Comparison of ENCODE assay signal across 8 cellular contexts in genomic region chr19:46659151-46660007, GRCh38. TPM values are rescaled to one million over a fixed set of nuclear protein-coding genes. Genes with fewer than 3 reads are reported as not detected.
DNase-seq lines count a peak whose midpoint lies in the region; ATAC-seq and TF ChIP-seq lines count a peak whose summit lies in the region.

No MANE protein-coding gene starts in this region.

- no peaks in the 10 kb centered on the region for H3K36me3 ChIP-seq in HUES48 (ENCODE audit: control insufficient read depth, insufficient read depth, low read length)
- H3K36me3 ChIP-seq in ascending aorta: peaks cover 4 to 10% of the 10 kb centered on the region in 2 donors
- no peaks in the 10 kb centered on the region for H3K36me3 ChIP-seq in testis (ENCODE audit: low read depth, missing control alignments)

- H3K4me3 ChIP-seq in AG09309 (ENCODE audit: control insufficient read depth, low read depth, low read length): peak overlapping the region; percentile 54
- H3K4me3 ChIP-seq in HUES48 (ENCODE audit: low read depth, low read length): peak overlapping the region; percentile 60
- H3K4me3 ChIP-seq in ascending aorta: peak overlapping the region; percentile 70 to 96
- H3K4me3 ChIP-seq in testis: peak overlapping the region; percentile 62 to 78

- ATAC-seq in GM21619 (IDR thresholded peaks at IDR 0.05; ENCODE audit: unreplicated experiment): no peak

- WGBS in testis, 2 donors: 2% methylated on average over 16 to 28 of the region's 28 CpGs

- H3K27ac ChIP-seq in HUES48 (ENCODE audit: low read depth, low read length) (no peak overlapping the region), ascending aorta (peak overlapping the region; percentile 87 to 96), testis (peak overlapping the region; percentile 59 to 63)

- intact Hi-C loops in ascending aorta (cut with DNase I) (no loop called here), testis (cut with DNase I; ENCODE audit: low total_unique reads) (no loop called here)

- H3K9ac ChIP-seq in HUES48 (ENCODE audit: low read depth, low read length): no peak overlapping the region

- DNase-seq in AG09309 (ENCODE audit: low read depth) (no peak), ascending aorta (ENCODE audit: low spot score in 2 of 2) (peak; percentile 25 to 73), left kidney (ENCODE audit: low read depth, low spot score) (peak; percentile 90), testis (peak; percentile 46), NCI-H774 (lab: John Stamatoyannopoulos, UW) (no peak), LoVo (ENCODE audit: low spot score) (no peak)

- no peak for TF ChIP-seq POLR2A in testis (IDR thresholded peaks at IDR 0.05)

- H3K9me3 ChIP-seq in HUES48 (ENCODE audit: control insufficient read depth, insufficient read depth, low read length) (no peaks in the 10 kb centered on the region), ascending aorta (no peaks in the 10 kb centered on the region), testis (no peaks in the 10 kb centered on the region)

- TF ChIP-seq CTCF in AG09309 (IDR thresholded peaks at IDR 0.05; ENCODE audit: control insufficient read depth, insufficient read depth, low read depth, low read length, missing control alignments) (no peak), ascending aorta (IDR thresholded peaks at IDR 0.05) (no peak), testis (IDR thresholded peaks at IDR 0.05) (no peak)

- H3K4me1 ChIP-seq in HUES48 (ENCODE audit: control insufficient read depth, insufficient read depth, low read length) (peaks cover 19% of the 10 kb centered on the region), ascending aorta (peaks cover 15 to 23% of the 10 kb centered on the region in 2 donors), testis (peaks cover 22% of the 10 kb centered on the region)

- H3K27me3 ChIP-seq in HUES48 (ENCODE audit: control insufficient read depth, insufficient read depth, low read length) (peaks cover 9% of the 10 kb centered on the region), ascending aorta (no peaks in the 10 kb centered on the region), testis (no peaks in the 10 kb centered on the region)

RNA-seq across cellular contexts. Expression of gene DACT3, which starts 1.6 kb away (rescaled TPM):
- total RNA-seq in ascending aorta (104 TPM), testis (10 to 100 TPM; 17.2 to 30.6 TPM)
- 19.8 TPM for polyA plus RNA-seq in testis (ENCODE audit: insufficient read depth, low read depth, low replicate concordance)

RNA-seq across cellular contexts. Expression of gene GNG8, which starts 23.4 kb away (rescaled TPM):
- total RNA-seq in ascending aorta: not detected
- not detected for total RNA-seq in testis
- polyA plus RNA-seq in testis (ENCODE audit: insufficient read depth, low read depth, low replicate concordance): not detected

RNA-seq across cellular contexts. Expression of gene PTGIR, which starts 34.5 kb away (rescaled TPM):
- total RNA-seq in ascending aorta (120 TPM), testis (under 1 TPM; 0.63 to 0.87 TPM)
- 1.0 TPM for polyA plus RNA-seq in testis (ENCODE audit: insufficient read depth, low read depth, low replicate concordance)

RNA-seq across cellular contexts. Expression of gene PRKD2, which starts 57.5 kb away (rescaled TPM):
- 101 TPM for total RNA-seq in ascending aorta
- total RNA-seq in testis: 10 to 100 TPM; 25.6 to 35.4 TPM
- polyA plus RNA-seq in testis (ENCODE audit: insufficient read depth, low read depth, low replicate concordance): 22.6 TPM

RNA-seq across cellular contexts. Expression of gene CALM3, which starts 58.2 kb away (rescaled TPM):
- 159 TPM for total RNA-seq in ascending aorta
- total RNA-seq in testis: 100 to 1,000 TPM; 357 to 380 TPM
- polyA plus RNA-seq in testis (ENCODE audit: insufficient read depth, low read depth, low replicate concordance): 889 TPM

Comparison
In these comparisons a context has a peak if more than half of its experiments do, and no peak if none do; other contexts are left out.
1. DNase-seq: peak in ascending aorta (2 of 2), left kidney (single experiment) and testis (single experiment); none in AG09309 (single experiment), NCI-H774 (single experiment) and LoVo (single experiment).
2. RNA of gene PTGIR, which starts 34.5 kb away (total RNA-seq): 120 TPM in ascending aorta (single experiment); 0.63 to 0.87 TPM in testis; every median in the first group is over 10 times any median in the second.
3. Peak in every context shown above with its lines, with median percentiles within 50 percentile points of each other: H3K4me3 ChIP-seq.